Comparison of ENCODE assay signal across 13 cellular contexts in genomic region chr11:111733655-111734088, GRCh38. TPM values are rescaled to one million over a fixed set of nuclear protein-coding genes. Genes with fewer than 3 reads are reported as not detected.
DNase-seq lines count a peak whose midpoint lies in the region; ATAC-seq lines count a peak whose summit lies in the region.
"Had no signal": no experiment of that assay in that cellular context is flagged by ENCODE, and none has a peak within 500 bp of the region (broad histone marks: within the 10 kb centered on the region; RNA-seq: fewer than 3 reads in every experiment).

No MANE protein-coding gene starts in this region.

- H3K9me3 ChIP-seq in Karpas-422 (ENCODE audit: low read length): no peaks in the 10 kb centered on the region
- no peaks in the 10 kb centered on the region for H3K9me3 ChIP-seq in mesenchymal stem cell (ENCODE audit: control insufficient read depth, low read length)
- H3K9me3 ChIP-seq: neutrophil, SJCRH30 had no signal

- H2AFZ ChIP-seq in Karpas-422 (ENCODE audit: low read length): no peak overlapping the region
- H2AFZ ChIP-seq in mesenchymal stem cell (ENCODE audit: low read depth, low read length): no peak overlapping the region

- peak overlapping the region; percentile 15 for H2BK15ac ChIP-seq in mesenchymal stem cell (ENCODE audit: low read depth, poor library complexity, severe bottlenecking)

- no peak overlapping the region for H2BK5ac ChIP-seq in mesenchymal stem cell (ENCODE audit: low read depth, low read length, poor library complexity, severe bottlenecking)

- H3K23ac ChIP-seq in mesenchymal stem cell (ENCODE audit: low read length in 2 of 2): no peak overlapping the region

- H3K4me3 ChIP-seq in Karpas-422 (ENCODE audit: low read length) (no peak overlapping the region), mesenchymal stem cell (ENCODE audit: insufficient read depth in 1 of 2, low read depth in 1 of 2, low read length in 2 of 2) (peak overlapping the region in 1 of 2 experiments; percentile 6)
- H3K4me3 ChIP-seq: SJCRH30 had no signal

- H3K9ac ChIP-seq in Karpas-422 (ENCODE audit: low read length) (no peak overlapping the region), mesenchymal stem cell (ENCODE audit: low read length) (peak overlapping the region; percentile 98)

- WGBS in mesenchymal stem cell: 91% methylated on average over 9 of the region's 9 CpGs

- H3K79me2 ChIP-seq in Karpas-422 (ENCODE audit: low read length): no peaks in the 10 kb centered on the region

- peak overlapping the region in 1 of 2 experiments; percentile 82 for H3K14ac ChIP-seq in mesenchymal stem cell (ENCODE audit: low read length in 2 of 2)

- peaks cover 7% of the 10 kb centered on the region for H3K79me1 ChIP-seq in mesenchymal stem cell (replicated peaks; ENCODE audit: low read length, poor library complexity, severe bottlenecking)

- peaks cover 10% of the 10 kb centered on the region; the same call in 1 of the 2 replicates for H3K36me3 ChIP-seq in Karpas-422 (ENCODE audit: insufficient read depth, low read length)
- H3K36me3 ChIP-seq in mesenchymal stem cell (ENCODE audit: control insufficient read depth in 1 of 2, insufficient read depth in 2 of 2, low read depth in 1 of 2, low read length in 2 of 2): peaks cover 6 to 20% of the 10 kb centered on the region in 2 experiments
- H3K36me3 ChIP-seq: SJCRH30 had no signal

- peak overlapping the region; percentile 96 for H4K91ac ChIP-seq in mesenchymal stem cell (ENCODE audit: low read length)

- H3K4me2 ChIP-seq in Karpas-422 (ENCODE audit: low read depth, low read length, poor library complexity, severe bottlenecking): no peak overlapping the region
- H3K4me2 ChIP-seq in mesenchymal stem cell (ENCODE audit: low read length, poor library complexity, severe bottlenecking): no peak overlapping the region

- H2AK5ac ChIP-seq in mesenchymal stem cell (ENCODE audit: low read length, severe bottlenecking): peak overlapping the region; percentile 88

- DNase-seq in Karpas-422 (peak; percentile 74), dermis blood vessel endothelial cell (peak; percentile 26), mesenchymal stem cell (no peak), NCI-H2107 (lab: John Stamatoyannopoulos, UW) (no peak), GOT3 (lab: John Stamatoyannopoulos, UW) (no peak), mesenteric fat pad (ENCODE audit: low spot score) (no peak)
- DNase-seq: activated CD4-positive, alpha-beta T cell treated with anti-CD3 and anti-CD28 coated beads, Interleukin-2, amount 50 U/mL, for 4 hours; activated naive CD8-positive, alpha-beta T cell treated with anti-CD3 and anti-CD28 coated beads, Interleukin-2, amount 10 ng/mL, durations not matched to agents 7 days and 5 days; NCI-H1930; SJCRH30 had no signal

- peak overlapping the region; percentile 50 to 75 for H3K18ac ChIP-seq in mesenchymal stem cell (ENCODE audit: low read depth in 1 of 2, low read length in 2 of 2)

- H3K4ac ChIP-seq in mesenchymal stem cell (ENCODE audit: low read depth in 1 of 2, low read length in 2 of 2): peak overlapping the region; percentile 20 to 90

- H4K20me1 ChIP-seq in Karpas-422 (ENCODE audit: insufficient read depth, low read depth, low read length): no peaks in the 10 kb centered on the region

- peak overlapping the region; percentile 42 for H4K8ac ChIP-seq in mesenchymal stem cell (ENCODE audit: low read length)

- H3K9me2 ChIP-seq in Karpas-422 (replicated peaks; ENCODE audit: insufficient read depth, low read length): no peaks in the 10 kb centered on the region

- H3K27me3 ChIP-seq in Karpas-422 (ENCODE audit: low read length) (no peaks in the 10 kb centered on the region), mesenchymal stem cell (ENCODE audit: control insufficient read depth in 1 of 2, insufficient read depth in 1 of 2, low read length in 2 of 2) (no peaks in the 10 kb centered on the region)
- H3K27me3 ChIP-seq: neutrophil, SJCRH30 had no signal

- no peak overlapping the region for H3K27ac ChIP-seq in Karpas-422 (ENCODE audit: low read length)
- H3K27ac ChIP-seq in mesenchymal stem cell (ENCODE audit: low read length, poor library complexity, severe bottlenecking): peak overlapping the region; percentile 24
- H3K27ac ChIP-seq in temporal lobe (ENCODE audit: low read depth, low read length): peak overlapping the region; percentile 100
- H3K27ac ChIP-seq: neutrophil, SJCRH30 had no signal

- H2BK12ac ChIP-seq in mesenchymal stem cell (ENCODE audit: low read length in 2 of 2): peak overlapping the region; percentile 85 to 89

- no peaks in the 10 kb centered on the region for H3K4me1 ChIP-seq in Karpas-422 (ENCODE audit: low read length)
- peaks cover 59% of the 10 kb centered on the region for H3K4me1 ChIP-seq in mesenchymal stem cell (ENCODE audit: control insufficient read depth, insufficient read depth, low read depth, low read length)

- no peak for ATAC-seq in HG02610 (IDR thresholded peaks at IDR 0.05; ENCODE audit: unreplicated experiment)

- peak overlapping the region; percentile 65 for H2BK120ac ChIP-seq in mesenchymal stem cell (ENCODE audit: low read depth, low read length)

RNA-seq across cellular contexts. Expression of gene PPP2R1B, which starts 32.5 kb away (rescaled TPM):
- total RNA-seq in Karpas-422 (2014; rRNA removed; shearing (Covaris generic); ENCODE audit: low replicate concordance): 145 and 211 TPM in 2 replicates
- total RNA-seq in dermis blood vessel endothelial cell (52.6 and 72.7 TPM in 2 replicates), temporal lobe (18.9 TPM), mesenteric fat pad (239 TPM)
- 14.9 TPM for polyA plus RNA-seq in mesenchymal stem cell (2013, experiment 1 of 2)
- polyA plus RNA-seq in mesenchymal stem cell (2013, experiment 2 of 2): 14.7 TPM

Comparison
In these comparisons a context has a peak if more than half of its experiments do, and no peak if none do; other contexts are left out.
1. DNase-seq: peak in Karpas-422 (single experiment) and dermis blood vessel endothelial cell (single experiment); none in mesenchymal stem cell (single experiment), NCI-H2107 (single experiment), GOT3 (single experiment) and mesenteric fat pad (single experiment).